In the genomic region with DNA sequence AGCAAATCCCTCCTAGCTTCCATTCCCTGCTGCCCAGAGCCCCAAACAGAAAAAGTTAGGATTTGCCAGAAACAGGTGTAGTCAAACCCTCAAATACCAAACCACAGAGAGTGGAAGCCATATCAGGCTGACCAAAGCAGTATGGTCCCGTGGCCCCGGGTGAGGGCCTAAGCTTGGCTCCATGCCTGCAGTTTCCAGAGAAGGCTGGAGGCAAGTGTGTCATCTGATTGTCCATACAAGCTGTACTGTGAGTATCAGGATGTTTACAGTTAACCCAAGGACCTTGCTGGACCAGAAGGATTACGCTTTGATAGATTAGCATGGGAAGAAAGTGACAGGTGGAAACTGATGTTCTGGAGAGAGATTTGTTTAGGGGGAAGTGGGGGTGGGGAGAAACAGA, we compare ENCODE assay signal across 18 cellular contexts.
"Had no signal": no experiment of that assay in that cellular context is flagged by ENCODE, and none has a peak within 500 bp of the region (broad histone marks: within the 10 kb centered on the region; RNA-seq: fewer than 3 reads in every experiment).

No MANE protein-coding gene starts in this region.

- H3K9me3 Mint-ChIP-seq: activated naive CD4-positive, alpha-beta T cell treated with anti-CD3 and anti-CD28 coated beads, Interleukin-2, amount 50 U/mL, for 72 hours; central memory CD8-positive, alpha-beta T cell; naive B cell; stimulated activated effector memory CD8-positive, alpha-beta T cell treated with anti-CD3 and anti-CD28 coated beads, Interleukin-12 subunit alpha, Interleukin-12 subunit beta, amount 100 ng/mL, for 72 hours had no signal

- H3K9ac ChIP-seq: neural progenitor cell had no signal

- H3K4me1 ChIP-seq: neural progenitor cell had no signal

- FAIRE-seq: frontal cortex had no signal

- ATAC-seq: activated CD4-positive, CD25-positive, alpha-beta regulatory T cell treated with anti-CD3 and anti-CD28 coated beads, Interleukin-2, amount 50 U/mL, for 24 hours; activated naive CD4-positive, alpha-beta T cell treated with anti-CD3 and anti-CD28 coated beads, Interleukin-2, amount 50 U/mL, for 72 hours; heart left ventricle; stimulated activated effector memory CD8-positive, alpha-beta T cell treated with anti-CD3 and anti-CD28 coated beads, Interleukin-12 subunit alpha, Interleukin-12 subunit beta, amount 100 ng/mL, for 72 hours; upper lobe of right lung had no signal

- H3K4me3 ChIP-seq: heart left ventricle, neural progenitor cell, sigmoid colon, thoracic aorta, upper lobe of right lung had no signal

- H3K27ac ChIP-seq: brain microvascular endothelial cell, epithelial cell of prostate, heart left ventricle, neural progenitor cell, sigmoid colon, thoracic aorta, upper lobe of right lung had no signal

- H3K4me2 ChIP-seq: neural progenitor cell had no signal

- H3K4me3 Mint-ChIP-seq: central memory CD8-positive, alpha-beta T cell; neural progenitor cell; stimulated activated effector memory CD8-positive, alpha-beta T cell treated with anti-CD3 and anti-CD28 coated beads, Interleukin-12 subunit alpha, Interleukin-12 subunit beta, amount 100 ng/mL, for 72 hours had no signal

- H3K36me3 Mint-ChIP-seq: activated naive CD4-positive, alpha-beta T cell treated with anti-CD3 and anti-CD28 coated beads, Interleukin-2, amount 50 U/mL, for 72 hours; neural progenitor cell had no signal

- H2AFZ ChIP-seq: neural progenitor cell had no signal

- H3K36me3 ChIP-seq: brain microvascular endothelial cell, neural progenitor cell, sigmoid colon had no signal

- H3K9me3 ChIP-seq: heart left ventricle, sigmoid colon, thoracic aorta, upper lobe of right lung had no signal

- DNase-seq: activated T-cell treated with anti-CD3 and anti-CD28 coated beads for 4 hours; brain microvascular endothelial cell; cortex of kidney; effector memory CD4-positive, alpha-beta T cell; midbrain; naive B cell; sigmoid colon; stimulated activated CD4-positive, alpha-beta T cell treated with anti-CD3 and anti-CD28 coated beads, Interleukin-12 subunit alpha, Interleukin-12 subunit beta, amount 100 ng/mL, for 4 hours; upper lobe of right lung had no signal

- H3K27me3 ChIP-seq: brain microvascular endothelial cell, heart left ventricle, sigmoid colon, upper lobe of right lung had no signal

- H3K27ac Mint-ChIP-seq: neural progenitor cell; stimulated activated effector memory CD8-positive, alpha-beta T cell treated with anti-CD3 and anti-CD28 coated beads, Interleukin-12 subunit alpha, Interleukin-12 subunit beta, amount 100 ng/mL, for 72 hours had no signal

- H3K27me3 Mint-ChIP-seq: central memory CD8-positive, alpha-beta T cell; naive B cell had no signal
